Comparison of ENCODE assay signal across 28 cellular contexts in the genomic region with DNA sequence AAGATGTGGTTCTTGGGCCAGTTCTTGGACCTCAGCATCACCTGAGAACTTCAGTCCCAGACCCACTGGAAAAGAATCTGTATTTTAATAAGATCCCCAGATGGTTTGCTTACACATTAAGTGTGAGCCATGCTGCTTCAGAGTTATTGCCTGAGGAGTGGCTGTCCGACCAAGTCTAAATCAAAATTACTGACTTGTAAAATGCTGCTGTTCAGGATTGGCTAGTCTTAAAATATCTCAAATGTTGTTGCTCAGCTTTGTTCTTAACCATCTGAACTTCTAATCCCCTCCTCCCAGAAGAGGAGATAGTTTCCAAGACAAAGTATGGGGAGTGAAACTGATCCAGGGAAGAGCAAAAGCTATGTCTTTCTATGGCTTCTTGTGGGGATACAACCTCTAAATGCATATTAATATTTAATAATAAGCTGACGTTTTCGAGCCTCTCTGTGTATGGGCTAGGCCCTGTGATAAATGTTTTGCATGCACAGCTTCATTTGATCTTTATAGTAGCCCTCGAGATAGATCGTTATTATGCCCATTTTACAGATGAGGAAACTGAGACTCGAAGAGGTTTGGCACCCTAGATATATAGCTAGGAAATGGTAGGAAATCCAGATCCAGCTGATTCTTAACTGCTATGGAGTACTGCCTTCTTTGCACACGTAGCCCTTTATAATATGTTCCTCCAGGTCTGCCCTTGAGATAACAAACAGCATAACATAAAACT. TPM values are rescaled to one million over a fixed set of nuclear protein-coding genes. Genes with fewer than 3 reads are reported as not detected.
"Had no signal": no experiment of that assay in that cellular context is flagged by ENCODE, and none has a peak within 500 bp of the region (broad histone marks: within the 10 kb centered on the region; RNA-seq: fewer than 3 reads in every experiment).

No MANE protein-coding gene starts in this region.

- H3K9me3 ChIP-seq: esophagus muscularis mucosa, prostate gland, tibial nerve, vagina had no signal

- ATAC-seq: activated CD8-positive, alpha-beta memory T cell treated with anti-CD3 and anti-CD28 coated beads, Interleukin-2, amount 10 ng/mL, durations not matched to agents 7 days and 5 days; activated CD8-positive, alpha-beta T cell treated with anti-CD3 and anti-CD28 coated beads for 36 hours; activated naive CD8-positive, alpha-beta T cell treated with anti-CD3 and anti-CD28 coated beads, Interleukin-2, amount 50 U/mL, for 24 hours; effector memory CD8-positive, alpha-beta T cell; heart right ventricle; left lobe of liver; natural killer cell; T-cell had no signal

- FAIRE-seq: endothelial cell of umbilical vein, kidney had no signal

- H3K4me1 ChIP-seq: vagina had no signal

- H3K27me3 ChIP-seq: brain microvascular endothelial cell, esophagus muscularis mucosa, heart right ventricle, right atrium auricular region, tibial nerve, vagina had no signal

- H3K27ac ChIP-seq: brain microvascular endothelial cell, heart right ventricle, right atrium auricular region, vagina, WERI-Rb-1 had no signal

- DNase-seq: activated CD4-positive, alpha-beta T cell treated with anti-CD3 and anti-CD28 coated beads, Interleukin-2, amount 10 ng/mL, durations not matched to agents 7 days and 5 days; activated CD4-positive, CD25-positive, alpha-beta regulatory T cell treated with anti-CD3 and anti-CD28 coated beads, Interleukin-2, amount 50 U/mL, for 72 hours; activated CD8-positive, alpha-beta memory T cell treated with anti-CD3 and anti-CD28 coated beads, Interleukin-2, amount 10 ng/mL, durations not matched to agents 7 days and 5 days; activated CD8-positive, alpha-beta T cell treated with anti-CD3 and anti-CD28 coated beads for 36 hours; activated gamma-delta T cell; activated naive CD4-positive, alpha-beta T cell treated with anti-CD3 and anti-CD28 coated beads, Interleukin-2, amount 50 U/mL, for 16 hours; activated naive CD8-positive, alpha-beta T cell treated with anti-CD3 and anti-CD28 coated beads, Interleukin-2, amount 50 U/mL, for 24 hours; activated T-cell treated with anti-CD3 and anti-CD28 coated beads for 4 hours; aorta; brain microvascular endothelial cell; central memory CD4-positive, alpha-beta T cell; effector memory CD8-positive, alpha-beta T cell; heart right ventricle; kidney; natural killer cell; stimulated activated CD4-positive, alpha-beta T cell treated with anti-CD3 and anti-CD28 coated beads, Interleukin-12 subunit alpha, Interleukin-12 subunit beta, amount 100 ng/mL, for 4 hours; stimulated activated CD4-positive, alpha-beta T cell treated with anti-CD3 and anti-CD28 coated beads, Interleukin-4, amount 100 ng/mL, for 4 hours; T-cell had no signal

- H3K4me3 ChIP-seq: esophagus muscularis mucosa, heart right ventricle, prostate gland, right atrium auricular region, tibial nerve, vagina had no signal

RNA-seq across cellular contexts. Expression of gene DNASE1L3, which starts 52.2 kb away (rescaled TPM):
- total RNA-seq: activated CD4-positive, alpha-beta T cell treated with anti-CD3 and anti-CD28 coated beads, Interleukin-2, amount 10 ng/mL, durations not matched to agents 7 days and 5 days; activated CD8-positive, alpha-beta memory T cell treated with anti-CD3 and anti-CD28 coated beads, Interleukin-2, amount 10 ng/mL, durations not matched to agents 7 days and 5 days; activated CD8-positive, alpha-beta T cell treated with anti-CD3 and anti-CD28 coated beads for 36 hours; activated T-helper 1 cell treated with anti-CD3 and anti-CD28 coated beads, Interleukin-12 subunit alpha, Interleukin-12 subunit beta, Interleukin-2, Interleukin-4 antibody, amounts not matched to agents 30 ng/mL and 10 ng/mL and 1 ng/mL, durations not matched to agents 14 hours and 24 hours and 36 hours; osteocyte had no signal
